ENCODE assay signal across 8 cellular contexts in the genomic region with DNA sequence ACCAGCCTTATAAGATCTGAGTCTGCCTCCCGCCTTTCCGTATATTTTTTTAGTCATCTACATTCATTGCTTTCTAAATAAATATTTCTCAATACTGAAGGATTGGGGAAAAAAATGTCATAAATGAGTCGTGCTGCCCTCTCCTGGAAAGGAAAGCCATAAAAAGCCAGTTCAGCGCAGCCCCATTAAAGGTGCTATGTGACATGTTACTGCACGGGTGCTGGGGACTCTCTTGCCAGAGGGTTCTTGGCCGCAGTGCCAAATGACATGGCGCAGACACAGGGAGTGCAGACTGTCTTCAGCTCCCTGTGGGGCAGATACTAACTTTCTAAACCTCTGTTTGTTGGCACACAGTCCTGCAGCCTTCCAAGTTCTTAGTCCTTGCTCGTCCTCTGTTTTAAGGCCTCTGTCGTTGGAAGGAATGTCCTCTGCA. TPM values are rescaled to one million over a fixed set of nuclear protein-coding genes. Genes with fewer than 3 reads are reported as not detected.
DNase-seq lines count a peak whose midpoint lies in the region; ATAC-seq, FAIRE-seq and TF ChIP-seq lines count a peak whose summit lies in the region.

No MANE protein-coding gene starts in this region.

- no peaks in the 10 kb centered on the region for H3K36me3 ChIP-seq in Loucy (ENCODE audit: insufficient read depth, low read length)
- no peaks in the 10 kb centered on the region for H3K36me3 ChIP-seq in bronchial epithelial cell (ENCODE audit: control insufficient read depth, insufficient read depth, low read length)
- no peaks in the 10 kb centered on the region for H3K36me3 ChIP-seq in lower lobe of right lung

- no peak overlapping the region for H3K9ac ChIP-seq in Loucy (ENCODE audit: low read depth, low read length, poor library complexity, severe bottlenecking)

- H4K20me1 ChIP-seq in Loucy (ENCODE audit: insufficient read depth, low read length, poor library complexity, severe bottlenecking) = no peaks in the 10 kb centered on the region

- intact Hi-C loops in lower lobe of right lung (cut with DNase I) = no loop called here

- ATAC-seq in lower lobe of right lung = peak; percentile 22 to 62
- no peak for ATAC-seq in HG03378 (IDR thresholded peaks at IDR 0.05; ENCODE audit: unreplicated experiment)
- no peak for ATAC-seq in GM19397 (IDR thresholded peaks at IDR 0.05; ENCODE audit: unreplicated experiment)
- ATAC-seq in GM19328 (IDR thresholded peaks at IDR 0.05; ENCODE audit: unreplicated experiment) = no peak

- in situ Hi-C loops in KBM-7 (cut with MboI; ENCODE audit: low pct_unique_long_range_greater_than_20kb, low sequenced_read_pairs) = no loop called here

- DNase-seq in COR-L47 (lab: John Stamatoyannopoulos, UW) (peak; percentile 3), bronchial epithelial cell (ENCODE audit: low read depth) (peak; percentile 78), lower lobe of right lung (no peak), KBM-7 (no peak)

- no peak overlapping the region for H2AFZ ChIP-seq in Loucy (ENCODE audit: low read length)

- no peak overlapping the region for H3K4me2 ChIP-seq in Loucy (ENCODE audit: low read depth, low read length, poor library complexity, severe bottlenecking)

- no peaks in the 10 kb centered on the region for H3F3A ChIP-seq in Loucy (ENCODE audit: low read depth)

- H3K4me1 ChIP-seq in Loucy (ENCODE audit: insufficient read depth, low read length, poor library complexity, severe bottlenecking) = no peaks in the 10 kb centered on the region
- no peaks in the 10 kb centered on the region for H3K4me1 ChIP-seq in lower lobe of right lung

- H3K9me2 ChIP-seq in Loucy (replicated peaks; ENCODE audit: low read depth, low read length) = no peaks in the 10 kb centered on the region

- no peak overlapping the region for H3K27ac ChIP-seq in lower lobe of right lung

- no peaks in the 10 kb centered on the region for H3K79me2 ChIP-seq in Loucy (ENCODE audit: insufficient read depth, low read length)

- H3K27me3 ChIP-seq in Loucy (ENCODE audit: insufficient read depth, low read length, poor library complexity, severe bottlenecking) (no peaks in the 10 kb centered on the region), bronchial epithelial cell (ENCODE audit: control insufficient read depth, insufficient read depth, low read length) (no peaks in the 10 kb centered on the region), lower lobe of right lung (ENCODE audit: low read depth) (no peaks in the 10 kb centered on the region)

- TF ChIP-seq CTCF in Loucy (conservative IDR thresholded peaks at IDR 0.05; ENCODE audit: low read length) = peak; percentile 50
- TF ChIP-seq CTCF in bronchial epithelial cell (IDR thresholded peaks at IDR 0.05; ENCODE audit: insufficient read depth, low read length, severe bottlenecking) = peak; percentile 49
- peak; percentile 39 for TF ChIP-seq CTCF in lower lobe of right lung (IDR thresholded peaks at IDR 0.05)

- no peak for FAIRE-seq in bronchial epithelial cell (lab: Jason Lieb, UNC)

- no peaks in the 10 kb centered on the region for H3K9me3 ChIP-seq in Loucy (ENCODE audit: insufficient read depth, low read depth, low read length)
- no peaks in the 10 kb centered on the region for H3K9me3 ChIP-seq in lower lobe of right lung

- H3K4me3 ChIP-seq in Loucy (ENCODE audit: low read length, poor library complexity, severe bottlenecking) (no peak overlapping the region), bronchial epithelial cell (ENCODE audit: low read depth, low read length) (no peak overlapping the region), lower lobe of right lung (no peak overlapping the region)

RNA-seq across cellular contexts. Expression of a gene that starts 53.7 kb away (rescaled TPM):
- total RNA-seq in bronchial epithelial cell = 43.2 and 50.2 TPM in 2 replicates
- total RNA-seq in lower lobe of right lung = 40.8 TPM

Comparison
In these comparisons a context has a peak if more than half of its experiments do, and no peak if none do; other contexts are left out.
1. DNase-seq: peak in COR-L47 (single experiment) and bronchial epithelial cell (single experiment); none in lower lobe of right lung (single experiment) and KBM-7 (single experiment).
2. ATAC-seq: peak in lower lobe of right lung (2 of 2); none in HG03378 (single experiment), GM19397 (single experiment) and GM19328 (single experiment).
3. Peak in every context shown above with its lines, with median percentiles within 50 percentile points of each other: CTCF ChIP-seq.